In genomic region chr6:148999921-149000589, GRCh38 we compare ENCODE assay signal across 8 cellular contexts.
A peak's percentile ranks its signal among the peaks of the same experiment; 100 is the strongest.
DNase-seq lines count a peak whose midpoint lies in the region; ATAC-seq and TF ChIP-seq lines count a peak whose summit lies in the region.

No MANE protein-coding gene starts in this region.

- TF ChIP-seq CTCF in brain microvascular endothelial cell (IDR thresholded peaks at IDR 0.05; ENCODE audit: low read depth, low read length, missing control alignments) (no peak), GM10266 (IDR thresholded peaks at IDR 0.05; ENCODE audit: control insufficient read depth, insufficient read depth, low read depth, missing control alignments) (no peak)

- in situ Hi-C loops in ACHN (cut with HindIII; ENCODE audit: low pct_ligation_motif_present, low pct_unique_long_range_greater_than_20kb, low sequenced_read_pairs) (no loop called here), brain microvascular endothelial cell (cut with HindIII; ENCODE audit: low pct_ligation_motif_present, low sequenced_read_pairs) (loop anchor here (25.0 kb wide), 1 partner anchor 438 kb away; no protein-coding TSS in a partner anchor)

- peak overlapping the region; percentile 53 for H3K27ac ChIP-seq in brain microvascular endothelial cell

- H3K4me3 ChIP-seq in MG63 (no peak overlapping the region), brain microvascular endothelial cell (ENCODE audit: low read depth, low read length) (no peak overlapping the region)

- ATAC-seq in left lobe of liver = peak; percentile 46
- no peak for ATAC-seq in HG02678 (IDR thresholded peaks at IDR 0.05; ENCODE audit: unreplicated experiment)
- ATAC-seq in GM19455 (IDR thresholded peaks at IDR 0.05; ENCODE audit: unreplicated experiment) = no peak

- H3K36me3 ChIP-seq in MG63 (peaks cover 3% of the 10 kb centered on the region; the same call in 1 of the 2 replicates), brain microvascular endothelial cell (replicated peaks) (no peaks in the 10 kb centered on the region)

- peaks cover 10% of the 10 kb centered on the region for H3K9me3 ChIP-seq in MG63

- DNase-seq in ACHN (peak; percentile 88), MG63 (peak; percentile 86), brain microvascular endothelial cell (peak; percentile 88), left lobe of liver (ENCODE audit: low spot score) (no peak), GM10266 (ENCODE audit: extremely low spot score) (no peak), NCI-H345 (lab: John Stamatoyannopoulos, UW) (no peak)

- H3K27me3 ChIP-seq in MG63 = no peaks in the 10 kb centered on the region
- no peaks in the 10 kb centered on the region for H3K27me3 ChIP-seq in brain microvascular endothelial cell (replicated peaks)

Comparison
In these comparisons a context has a peak if more than half of its experiments do, and no peak if none do; other contexts are left out.
1. DNase-seq: peak in ACHN (single experiment), MG63 (single experiment) and brain microvascular endothelial cell (single experiment); none in left lobe of liver (single experiment), GM10266 (single experiment) and NCI-H345 (single experiment).